Comparison of ENCODE assay signal across 8 cellular contexts in genomic region chr4:2469192-2469984, GRCh38. TPM values are rescaled to one million over a fixed set of nuclear protein-coding genes. Genes with fewer than 3 reads are reported as not detected.
DNase-seq lines count a peak whose midpoint lies in the region; ATAC-seq and FAIRE-seq lines count a peak whose summit lies in the region.

No MANE protein-coding gene starts in this region.

- no peaks in the 10 kb centered on the region for H3K27me3 ChIP-seq in CD4-positive, CD25-positive, alpha-beta regulatory T cell (ENCODE audit: control insufficient read depth, insufficient read depth, low read length)
- no peaks in the 10 kb centered on the region for H3K27me3 ChIP-seq in iPS-18a (ENCODE audit: control insufficient read depth, insufficient read depth, low read length)

- H3K4me3 Mint-ChIP-seq in CD4-positive, CD25-positive, alpha-beta regulatory T cell = peak overlapping the region; percentile 95 to 100 (median 98)

- H3K4me3 ChIP-seq in CD4-positive, CD25-positive, alpha-beta regulatory T cell (ENCODE audit: low read depth, low read length) = peak overlapping the region; percentile 89
- H3K4me3 ChIP-seq in iPS-18a (ENCODE audit: low read length) = peak overlapping the region; percentile 95

- no peaks in the 10 kb centered on the region for H3K9me3 Mint-ChIP-seq in CD4-positive, CD25-positive, alpha-beta regulatory T cell

- peak overlapping the region; percentile 97 for H3K27ac ChIP-seq in CD4-positive, CD25-positive, alpha-beta regulatory T cell (ENCODE audit: insufficient read depth, low read length, poor library complexity, severe bottlenecking)
- peak overlapping the region; percentile 11 for H3K27ac ChIP-seq in iPS-18a (ENCODE audit: low read length)

- FAIRE-seq in GM19239 (lab: Jason Lieb, UNC) = peak; percentile 72

- peak overlapping the region; percentile 98 to 99 (median 99) for H3K27ac Mint-ChIP-seq in CD4-positive, CD25-positive, alpha-beta regulatory T cell

- peaks cover 7% of the 10 kb centered on the region for H3K27me3 Mint-ChIP-seq in CD4-positive, CD25-positive, alpha-beta regulatory T cell

- peaks cover 14% of the 10 kb centered on the region for H3K36me3 Mint-ChIP-seq in CD4-positive, CD25-positive, alpha-beta regulatory T cell

- peaks cover 13% of the 10 kb centered on the region for H3K36me3 ChIP-seq in CD4-positive, CD25-positive, alpha-beta regulatory T cell (ENCODE audit: control insufficient read depth, insufficient read depth, low read length)
- H3K36me3 ChIP-seq in iPS-18a (ENCODE audit: control insufficient read depth, low read depth, low read length) = peaks cover 30% of the 10 kb centered on the region

- DNase-seq in CD4-positive, CD25-positive, alpha-beta regulatory T cell = peak; percentile 67 to 90 (median 79)
- peak; percentile 57 for DNase-seq in GM19239 (ENCODE audit: insufficient read length, low spot score)
- DNase-seq in SW480 (ENCODE audit: low spot score) = peak; percentile 26
- peak; percentile 19 for DNase-seq in amniotic epithelial cell (ENCODE audit: low read depth)
- DNase-seq in stimulated activated CD4-positive, alpha-beta T cell treated with anti-CD3 and anti-CD28 coated beads, Interleukin-12 subunit alpha, Interleukin-12 subunit beta, amount 100 ng/mL, for 4 hours = peak; percentile 68
- DNase-seq in COLO829 (ENCODE audit: low spot score) = no peak

- peaks cover 46% of the 10 kb centered on the region for H3K4me1 ChIP-seq in CD4-positive, CD25-positive, alpha-beta regulatory T cell (ENCODE audit: control insufficient read depth, insufficient read depth, low read length, poor library complexity, severe bottlenecking)
- peaks cover 7% of the 10 kb centered on the region for H3K4me1 ChIP-seq in iPS-18a (ENCODE audit: control insufficient read depth, low read depth, low read length)

- peak; percentile 62 to 66 for ATAC-seq in CD4-positive, CD25-positive, alpha-beta regulatory T cell (ENCODE audit: low read depth in 2 of 2)
- peak; percentile 34 for ATAC-seq in HG03378 (IDR thresholded peaks at IDR 0.05; ENCODE audit: unreplicated experiment)

- H3K4me1 Mint-ChIP-seq in CD4-positive, CD25-positive, alpha-beta regulatory T cell = peaks cover 16 to 63% (median 29%) of the 10 kb centered on the region in 4 donors

- H3K9ac ChIP-seq in iPS-18a (ENCODE audit: low read length) = peak overlapping the region; percentile 90

- no peaks in the 10 kb centered on the region for H3K9me3 ChIP-seq in CD4-positive, CD25-positive, alpha-beta regulatory T cell (ENCODE audit: control insufficient read depth in 2 of 2, low read length in 2 of 2)
- no peaks in the 10 kb centered on the region for H3K9me3 ChIP-seq in iPS-18a (ENCODE audit: control insufficient read depth, low read depth, low read length)

RNA-seq across cellular contexts. Expression of gene RNF4, which starts 0.5 kb away (rescaled TPM):
- total RNA-seq in CD4-positive, CD25-positive, alpha-beta regulatory T cell = 111 TPM
- polyA plus RNA-seq in CD4-positive, CD25-positive, alpha-beta regulatory T cell = 10 to 100 TPM; 72.0 to 94.4 (median 83.0) TPM

RNA-seq across cellular contexts. Expression of gene CFAP99, which starts 50.6 kb away (rescaled TPM):
- total RNA-seq in CD4-positive, CD25-positive, alpha-beta regulatory T cell = 0.20 TPM
- polyA plus RNA-seq in CD4-positive, CD25-positive, alpha-beta regulatory T cell = not detected

RNA-seq across cellular contexts. Expression of gene ZFYVE28, which starts 50.9 kb away (rescaled TPM):
- 86.4 TPM for total RNA-seq in CD4-positive, CD25-positive, alpha-beta regulatory T cell
- polyA plus RNA-seq in CD4-positive, CD25-positive, alpha-beta regulatory T cell = 10 to 100 TPM in 2 of 4 donors, 1 to 10 TPM in 2; 8.5 to 26.0 (median 13.4) TPM
